17 cellular contexts compared by ENCODE assay signal in the genomic region with DNA sequence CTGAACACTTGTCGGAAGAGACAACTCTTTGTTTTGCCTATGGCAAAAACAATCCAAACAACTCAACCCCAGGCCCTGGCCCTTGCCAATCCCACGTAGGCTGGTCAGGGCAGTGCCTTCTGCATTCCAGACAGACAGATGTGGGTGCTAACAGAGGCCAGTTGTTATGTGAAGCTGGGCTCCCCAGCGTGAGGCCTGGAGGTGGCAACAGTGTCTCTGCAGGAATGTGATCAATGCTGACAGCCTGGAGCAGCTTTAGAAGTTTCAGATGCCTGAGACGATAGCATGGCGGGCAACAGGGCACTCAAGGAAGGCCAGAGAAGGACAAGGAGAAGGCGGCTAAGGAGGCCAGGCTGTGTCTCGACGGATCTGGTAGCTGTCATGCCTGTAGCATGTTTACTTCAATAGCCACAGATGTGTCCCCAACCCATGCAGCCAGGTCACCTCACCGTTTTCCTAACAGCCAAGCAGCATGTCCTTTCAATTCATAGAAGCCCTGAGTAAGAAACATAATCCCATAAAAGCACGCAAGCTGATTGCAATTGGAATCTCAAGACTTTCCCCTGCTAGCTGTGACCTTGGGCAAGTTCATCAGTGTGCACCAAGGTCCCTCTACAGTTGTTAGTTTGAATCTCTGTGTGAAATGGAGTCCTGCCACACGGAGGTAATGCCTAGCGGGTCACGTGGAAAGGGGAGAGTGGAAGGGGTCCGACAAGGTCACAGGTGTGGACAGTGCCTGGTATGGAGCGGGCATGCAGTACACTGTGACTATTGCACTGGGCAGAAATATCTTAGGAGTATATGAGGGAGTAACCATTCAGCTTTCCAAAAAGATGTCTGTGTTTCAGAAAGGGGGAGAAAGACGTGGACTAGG. TPM values are rescaled to one million over a fixed set of nuclear protein-coding genes. Genes with fewer than 3 reads are reported as not detected.
DNase-seq lines count a peak whose midpoint lies in the region; ATAC-seq and TF ChIP-seq lines count a peak whose summit lies in the region.
"Had no signal": no experiment of that assay in that cellular context is flagged by ENCODE, and none has a peak within 500 bp of the region (broad histone marks: within the 10 kb centered on the region; RNA-seq: fewer than 3 reads in every experiment).

No MANE protein-coding gene starts in this region.

- H2BK120ac ChIP-seq in trophoblast cell (ENCODE audit: insufficient read depth, low read length, poor library complexity): no peak overlapping the region

- H4K91ac ChIP-seq in trophoblast cell (ENCODE audit: low read depth, low read length): no peak overlapping the region

- no peak overlapping the region for H3K14ac ChIP-seq in trophoblast cell (ENCODE audit: low read length)

- no peak for TF ChIP-seq CTCF in RWPE1 (conservative IDR thresholded peaks at IDR 0.05; ENCODE audit: low read depth)
- no peak for TF ChIP-seq CTCF in endothelial cell (IDR thresholded peaks at IDR 0.05; ENCODE audit: unreplicated experiment)
- TF ChIP-seq CTCF in Peyer's patch (IDR thresholded peaks at IDR 0.05): no peak
- no peak for TF ChIP-seq CTCF in Calu3 (IDR thresholded peaks at IDR 0.05; ENCODE audit: unreplicated experiment)
- no peak for TF ChIP-seq CTCF in CD4-positive, alpha-beta T cell (IDR thresholded peaks at IDR 0.05)

- no peak for TF ChIP-seq POLR2A in Peyer's patch (IDR thresholded peaks at IDR 0.05)

- no peak overlapping the region for H3K27ac ChIP-seq in BLaER1
- H3K27ac ChIP-seq in RWPE1: 0 out of 2 replicates have a peak overlapping the region, but pooled peaks have one; percentile 16
- no peak overlapping the region for H3K27ac ChIP-seq in trophoblast cell (ENCODE audit: low read depth, low read length)
- H3K27ac ChIP-seq in Peyer's patch: no peak overlapping the region
- H3K27ac ChIP-seq in CD4-positive, alpha-beta T cell (ENCODE audit: low read depth, low read length): no peak overlapping the region
- H3K27ac ChIP-seq: BLaER1 treated with 17β-estradiol and CSF1 and Interleukin-3, amounts not matched to agents 10 nM and 100 nM; HL-60 had no signal

- H3K36me3 Mint-ChIP-seq in endothelial cell (ENCODE audit: low read depth, unreplicated experiment) (peaks cover 59% of the 10 kb centered on the region), Calu3 (ENCODE audit: insufficient read depth, unreplicated experiment) (peaks cover 44% of the 10 kb centered on the region)
- H3K36me3 Mint-ChIP-seq in CD4-positive, alpha-beta T cell (ENCODE audit: low read depth): peaks cover 80% of the 10 kb centered on the region

- no peak overlapping the region for H3K23ac ChIP-seq in trophoblast cell (ENCODE audit: low read length)

- H3K9me3 ChIP-seq in BLaER1: no peaks in the 10 kb centered on the region
- H3K9me3 ChIP-seq in trophoblast cell (ENCODE audit: insufficient read depth, low read depth, low read length): peaks cover 12% of the 10 kb centered on the region
- no peaks in the 10 kb centered on the region for H3K9me3 ChIP-seq in Peyer's patch
- H3K9me3 ChIP-seq in CD4-positive, alpha-beta T cell (ENCODE audit: control insufficient read depth, low read length): no peaks in the 10 kb centered on the region
- H3K9me3 ChIP-seq: BLaER1 treated with 17β-estradiol and CSF1 and Interleukin-3, amounts not matched to agents 10 nM and 100 nM had no signal

- no peak overlapping the region for H2BK5ac ChIP-seq in trophoblast cell (ENCODE audit: low read depth, low read length, poor library complexity)

- no peaks in the 10 kb centered on the region for H3K79me1 ChIP-seq in trophoblast cell (ENCODE audit: low read length)

- H3K27me3 ChIP-seq in BLaER1 (no peaks in the 10 kb centered on the region), trophoblast cell (ENCODE audit: insufficient read depth, low read length) (no peaks in the 10 kb centered on the region), Peyer's patch (no peaks in the 10 kb centered on the region)
- no peaks in the 10 kb centered on the region for H3K27me3 ChIP-seq in CD4-positive, alpha-beta T cell (ENCODE audit: control insufficient read depth, insufficient read depth, low read length)
- H3K27me3 ChIP-seq: BLaER1 treated with 17β-estradiol and CSF1 and Interleukin-3, amounts not matched to agents 10 nM and 100 nM had no signal

- no peak overlapping the region for H2BK12ac ChIP-seq in trophoblast cell (ENCODE audit: low read length)

- no peaks in the 10 kb centered on the region for H3K4me1 ChIP-seq in BLaER1
- no peaks in the 10 kb centered on the region for H3K4me1 ChIP-seq in trophoblast cell (ENCODE audit: control insufficient read depth in 1 of 2, insufficient read depth in 2 of 2, low read length in 2 of 2)
- no peaks in the 10 kb centered on the region for H3K4me1 ChIP-seq in Peyer's patch
- H3K4me1 ChIP-seq: BLaER1 treated with 17β-estradiol and CSF1 and Interleukin-3, amounts not matched to agents 10 nM and 100 nM had no signal

- H3K4ac ChIP-seq in trophoblast cell (ENCODE audit: low read depth, low read length): no peak overlapping the region

- DNase-seq in RWPE1 (ENCODE audit: low spot score) (no peak), endothelial cell (ENCODE audit: low spot score) (no peak), trophoblast cell (peak; percentile 24 to 67), Peyer's patch (no peak), Calu3 (no peak)
- no peak for DNase-seq in CD4-positive, alpha-beta T cell
- DNase-seq: 8988T; AML-193; CD4-positive, alpha-beta memory T cell; DMS153; DMS79 treated with DMSO at 0.1 percent for 48 hours; EL; HCEC 1CT had no signal

- H4K8ac ChIP-seq in trophoblast cell (ENCODE audit: low read depth, low read length): no peak overlapping the region

- no peak overlapping the region for H2AK5ac ChIP-seq in trophoblast cell (ENCODE audit: low read length)

- 0 out of 2 replicates have a peak overlapping the region, but pooled peaks have one; percentile 53 for H3K9ac ChIP-seq in BLaER1
- H3K9ac ChIP-seq in trophoblast cell (ENCODE audit: low read length): no peak overlapping the region
- H3K9ac ChIP-seq: BLaER1 treated with 17β-estradiol and CSF1 and Interleukin-3, amounts not matched to agents 10 nM and 100 nM had no signal

- intact Hi-C loops in Calu3 (cut with micrococcal nuclease; ENCODE audit: unreplicated experiment): no loop called here
- intact Hi-C loops in CD4-positive, alpha-beta T cell (cut with DNase I, micrococcal nuclease): no loop called here

- peaks cover 100% of the 10 kb centered on the region for H3K36me3 ChIP-seq in BLaER1
- peaks cover 77 to 89% of the 10 kb centered on the region in 2 experiments for H3K36me3 ChIP-seq in trophoblast cell (ENCODE audit: control insufficient read depth in 1 of 2, insufficient read depth in 2 of 2, low read length in 2 of 2)
- H3K36me3 ChIP-seq in Peyer's patch: peaks cover 0 to 99% (median 0%) of the 10 kb centered on the region in 3 donors

- no CpG with 5 or more reads among the region's 16 CpGs for WGBS in trophoblast cell (ENCODE audit: extremely low coverage, insufficient coverage, insufficient read length)

- peaks cover 4% of the 10 kb centered on the region for H3K27me3 Mint-ChIP-seq in endothelial cell (ENCODE audit: unreplicated experiment)
- H3K27me3 Mint-ChIP-seq in Calu3 (ENCODE audit: unreplicated experiment): no peaks in the 10 kb centered on the region
- H3K27me3 Mint-ChIP-seq in CD4-positive, alpha-beta T cell: no peaks in the 10 kb centered on the region
- H3K27me3 Mint-ChIP-seq: CD4-positive, alpha-beta memory T cell had no signal

- no peak for ATAC-seq in HG03378 (IDR thresholded peaks at IDR 0.05; ENCODE audit: unreplicated experiment)
- ATAC-seq in CD4-positive, alpha-beta T cell (ENCODE audit: poor library complexity): no peak

- POLR2A ChIA-PET in RWPE1 (lab: Yijun Ruan, JAX; ENCODE audit: low non-redundant PET): no interaction called here
- POLR2A ChIA-PET in CD4-positive, alpha-beta T cell (lab: Charles Lee): interaction anchor here (1.0 kb wide), 1 partner anchor 16 kb away, joined by 3 read pairs; a partner anchor contains a TSS

- 0 out of 2 replicates have a peak, but pooled peaks cover 4% of the 10 kb centered on the region for H4K20me1 ChIP-seq in BLaER1

- H3K4me1 Mint-ChIP-seq in endothelial cell (ENCODE audit: unreplicated experiment) (peaks cover 3% of the 10 kb centered on the region), Calu3 (ENCODE audit: low read depth, unreplicated experiment) (peaks cover 7% of the 10 kb centered on the region)
- H3K4me1 Mint-ChIP-seq in CD4-positive, alpha-beta T cell (ENCODE audit: low read depth): no peaks in the 10 kb centered on the region
- H3K4me1 Mint-ChIP-seq: CD4-positive, alpha-beta memory T cell had no signal

- H3K18ac ChIP-seq in trophoblast cell (ENCODE audit: low read length): no peak overlapping the region

- no peaks in the 10 kb centered on the region for H3K79me2 ChIP-seq in trophoblast cell (ENCODE audit: control insufficient read depth, insufficient read depth, low read length, poor library complexity)

- H2AFZ ChIP-seq in trophoblast cell (ENCODE audit: insufficient read depth, low read length, poor library complexity): no peak overlapping the region

- H3K9me3 Mint-ChIP-seq in endothelial cell (ENCODE audit: unreplicated experiment) (no peaks in the 10 kb centered on the region), Calu3 (ENCODE audit: low read depth, unreplicated experiment) (no peaks in the 10 kb centered on the region)
- no peaks in the 10 kb centered on the region for H3K9me3 Mint-ChIP-seq in CD4-positive, alpha-beta T cell
- H3K9me3 Mint-ChIP-seq: CD4-positive, alpha-beta memory T cell had no signal

- no peak overlapping the region for H3K27ac Mint-ChIP-seq in endothelial cell (ENCODE audit: unreplicated experiment)
- H3K27ac Mint-ChIP-seq in Calu3 (ENCODE audit: unreplicated experiment): no peak overlapping the region
- no peak overlapping the region for H3K27ac Mint-ChIP-seq in CD4-positive, alpha-beta T cell
- H3K27ac Mint-ChIP-seq: CD4-positive, alpha-beta memory T cell had no signal

- H4K12ac ChIP-seq in trophoblast cell (ENCODE audit: low read depth, low read length): no peak overlapping the region

- CTCF ChIA-PET in RWPE1 (lab: Yijun Ruan, JAX): interaction anchor here (0.6 to 1.1 kb wide), 2 partner anchors 14 to 178 kb away, joined by 3 read pairs; a partner anchor contains a TSS
- CTCF ChIA-PET in Calu3 (lab: Charles Lee): no interaction called here
- CTCF ChIA-PET in CD4-positive, alpha-beta T cell (lab: Charles Lee): no interaction called here

- H3K4me3 ChIP-seq in BLaER1 (no peak overlapping the region), trophoblast cell (ENCODE audit: low read depth, low read length) (no peak overlapping the region), Peyer's patch (no peak overlapping the region)
- H3K4me3 ChIP-seq: BLaER1 treated with 17β-estradiol and CSF1 and Interleukin-3, amounts not matched to agents 10 nM and 100 nM had no signal

- H3K4me3 Mint-ChIP-seq in endothelial cell (ENCODE audit: unreplicated experiment): peak overlapping the region; percentile 65
- H3K4me3 Mint-ChIP-seq in Calu3 (ENCODE audit: low read depth, unreplicated experiment): no peak overlapping the region
- no peak overlapping the region for H3K4me3 Mint-ChIP-seq in CD4-positive, alpha-beta T cell
- H3K4me3 Mint-ChIP-seq: CD4-positive, alpha-beta memory T cell had no signal

- BruUV-seq in Calu3 (replicated peaks; lab: Mats Ljungman, UMichigan): no TSS peak

- H3K4me2 ChIP-seq in BLaER1 (no peak overlapping the region), trophoblast cell (ENCODE audit: low read length) (no peak overlapping the region)
- H3K4me2 ChIP-seq: BLaER1 treated with 17β-estradiol and CSF1 and Interleukin-3, amounts not matched to agents 10 nM and 100 nM had no signal

RNA-seq across cellular contexts. Expression of a gene that starts 14.2 kb away (rescaled TPM):
- total RNA-seq in endothelial cell (ENCODE audit: unreplicated experiment) (244 TPM), Peyer's patch (10 to 100 TPM; 13.8 to 28.9 (median 21.0) TPM), Calu3 (2022) (19.0 and 19.8 TPM in 2 replicates)
- polyA plus RNA-seq in trophoblast cell (2013): 10.9 TPM in 2 replicates
- 10 to 100 TPM; 18.0 to 18.3 TPM for total RNA-seq in CD4-positive, alpha-beta T cell

RNA-seq across cellular contexts. Expression of a gene that starts 15.7 kb away (rescaled TPM):
- total RNA-seq in endothelial cell (ENCODE audit: unreplicated experiment): 55.6 TPM
- polyA plus RNA-seq in trophoblast cell (2013): 21.5 and 22.7 TPM in 2 replicates
- 10 to 100 TPM; 53.6 to 91.6 (median 80.2) TPM for total RNA-seq in Peyer's patch
- 45.1 and 48.0 TPM in 2 replicates for total RNA-seq in Calu3 (2022)
- 10 to 100 TPM; 60.2 to 62.8 TPM for total RNA-seq in CD4-positive, alpha-beta T cell

Comparison
In these comparisons a context has a peak if more than half of its experiments do, and no peak if none do; other contexts are left out.
1. DNase-seq: peak in trophoblast cell (2 of 2); none in RWPE1 (single experiment), endothelial cell (single experiment), Peyer's patch (0 of 3), Calu3 (single experiment) and CD4-positive, alpha-beta T cell (0 of 10).